Comparison of ENCODE assay signal across 8 cellular contexts in the genomic region with DNA sequence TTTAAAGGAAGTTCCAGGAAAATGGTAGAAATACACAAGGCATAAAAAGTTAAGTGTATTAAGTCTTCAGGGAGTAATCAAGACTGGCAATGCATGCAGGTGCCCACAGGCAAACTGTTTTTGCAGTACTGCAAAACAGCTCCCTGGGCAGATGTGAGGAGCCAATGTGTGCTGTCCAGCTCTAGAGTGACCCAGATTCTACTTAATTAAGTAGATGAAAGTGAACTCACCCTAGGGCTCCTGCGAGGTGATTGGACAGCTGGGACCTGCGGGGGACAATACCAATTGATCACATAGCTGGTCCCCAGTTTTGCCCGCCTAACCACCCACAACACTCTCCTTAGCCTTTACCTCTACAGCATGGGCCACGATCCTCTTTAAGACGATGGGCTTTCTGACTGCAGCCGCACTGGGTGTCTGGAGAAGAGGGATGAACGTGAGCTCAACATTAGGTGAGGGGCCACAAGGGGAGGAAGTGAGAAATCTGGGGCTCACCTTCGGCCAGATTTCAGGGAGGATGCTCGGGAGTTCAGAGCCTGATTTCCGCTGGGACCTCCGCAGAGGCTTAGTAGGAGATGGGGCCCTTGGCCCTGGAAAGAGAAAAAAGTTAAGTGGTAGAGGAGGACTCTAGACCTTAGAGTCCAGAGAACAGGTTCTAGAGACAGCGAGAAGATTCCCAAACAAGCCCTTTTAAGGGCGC. TPM values are rescaled to one million over a fixed set of nuclear protein-coding genes. Genes with fewer than 3 reads are reported as not detected.
DNase-seq lines count a peak whose midpoint lies in the region; ATAC-seq, FAIRE-seq and TF ChIP-seq lines count a peak whose summit lies in the region.

No MANE protein-coding gene starts in this region.

- peaks cover 9% of the 10 kb centered on the region for H3K4me1 Mint-ChIP-seq in astrocyte (ENCODE audit: low read depth, unreplicated experiment)

- 1 to 4% methylated on average over 6 to 7 of the region's 13 CpGs for WGBS in mesodermal cell (ENCODE audit: insufficient coverage in 2 of 2), 2 experiments

- ATAC-seq in GM19324 (IDR thresholded peaks at IDR 0.05; ENCODE audit: low FRiP score, unreplicated experiment) (peak; percentile 9), HG03175 (IDR thresholded peaks at IDR 0.05; ENCODE audit: unreplicated experiment) (peak; percentile 3)

- TF ChIP-seq CTCF in astrocyte (IDR thresholded peaks at IDR 0.05; ENCODE audit: insufficient read depth, low read depth, low read length), result no peak

- peak overlapping the region; percentile 96 for H3K4me3 Mint-ChIP-seq in astrocyte (ENCODE audit: unreplicated experiment)

- H3K4me1 ChIP-seq in astrocyte (ENCODE audit: insufficient read depth, low read length), result peaks cover 15% of the 10 kb centered on the region
- peaks cover 17% of the 10 kb centered on the region for H3K4me1 ChIP-seq in mesodermal cell (ENCODE audit: control insufficient read depth, insufficient read depth, low read length, poor library complexity, severe bottlenecking)

- H3K27me3 ChIP-seq in astrocyte (ENCODE audit: insufficient read depth, low read length), result no peaks in the 10 kb centered on the region

- DNase-seq in astrocyte (ENCODE audit: low read depth), result no peak
- no peak for DNase-seq in T-helper 9 cell
- no peak for DNase-seq in OCI-M2 (lab: John Stamatoyannopoulos, UW; ENCODE audit: unreplicated experiment)
- DNase-seq in germinal center (ENCODE audit: low spot score), result no peak
- DNase-seq in NCI-H510A (lab: John Stamatoyannopoulos, UW), result no peak

- H3K36me3 ChIP-seq in astrocyte (ENCODE audit: insufficient read depth, low read length), result peaks cover 13% of the 10 kb centered on the region
- peaks cover 74% of the 10 kb centered on the region for H3K36me3 ChIP-seq in mesodermal cell (ENCODE audit: control insufficient read depth, insufficient read depth, low read length)

- peaks cover 4% of the 10 kb centered on the region for H4K20me1 ChIP-seq in astrocyte (ENCODE audit: insufficient read depth, low read length)

- H3K9me3 ChIP-seq in astrocyte (ENCODE audit: insufficient read depth, low read depth, low read length) (no peaks in the 10 kb centered on the region), mesodermal cell (ENCODE audit: control insufficient read depth, low read length) (no peaks in the 10 kb centered on the region)

- H3K9me3 Mint-ChIP-seq in astrocyte (ENCODE audit: unreplicated experiment), result no peaks in the 10 kb centered on the region

- peak overlapping the region; percentile 98 for H3K27ac ChIP-seq in astrocyte (ENCODE audit: low read depth, low read length)
- peak overlapping the region; percentile 98 for H3K27ac ChIP-seq in mesodermal cell (ENCODE audit: low read depth, low read length, severe bottlenecking)

- H2AFZ ChIP-seq in astrocyte (ENCODE audit: low read depth, low read length), result peak overlapping the region; percentile 86

- FAIRE-seq in astrocyte (lab: Jason Lieb, UNC), result no peak

- peak overlapping the region; percentile 99 for H3K27ac Mint-ChIP-seq in astrocyte (ENCODE audit: unreplicated experiment)

- H3K4me2 ChIP-seq in astrocyte (ENCODE audit: low read length), result peak overlapping the region; percentile 95

- peaks cover 69% of the 10 kb centered on the region for H3K79me2 ChIP-seq in astrocyte (ENCODE audit: insufficient read depth, low read length)

- H3K9ac ChIP-seq in astrocyte (ENCODE audit: low read length), result peak overlapping the region; percentile 99

- peak overlapping the region; percentile 98 for H3K4me3 ChIP-seq in astrocyte (ENCODE audit: insufficient read depth, low read depth, low read length)
- H3K4me3 ChIP-seq in mesodermal cell (ENCODE audit: extremely low read depth, insufficient read depth, low read length, poor library complexity, severe bottlenecking), result peak overlapping the region; percentile 85

- peaks cover 4% of the 10 kb centered on the region for H3K36me3 Mint-ChIP-seq in astrocyte (ENCODE audit: low read depth, unreplicated experiment)

- H3K27me3 Mint-ChIP-seq in astrocyte (ENCODE audit: low read depth, unreplicated experiment), result no peaks in the 10 kb centered on the region

RNA-seq across cellular contexts. Expression of a gene that starts 0.6 kb away (rescaled TPM):
- 6.0 and 6.3 TPM in 2 replicates for total RNA-seq in astrocyte
- polyA plus RNA-seq in mesodermal cell (2013, experiment 1 of 2), result 29.9 TPM
- polyA plus RNA-seq in mesodermal cell (2013, experiment 2 of 2), result 26.2 TPM

RNA-seq across cellular contexts. Expression of a gene that starts 0.7 kb away (rescaled TPM):
- total RNA-seq in astrocyte, result 37.9 and 46.3 TPM in 2 replicates
- 56.8 TPM for polyA plus RNA-seq in mesodermal cell (2013, experiment 1 of 2)
- 45.2 TPM for polyA plus RNA-seq in mesodermal cell (2013, experiment 2 of 2)

RNA-seq across cellular contexts. Expression of a gene that starts 12.7 kb away (rescaled TPM):
- total RNA-seq in astrocyte, result 40.0 and 41.4 TPM in 2 replicates
- polyA plus RNA-seq in mesodermal cell (2013, experiment 1 of 2), result 63.4 TPM
- 52.9 TPM for polyA plus RNA-seq in mesodermal cell (2013, experiment 2 of 2)

RNA-seq across cellular contexts. Expression of a gene that starts 24.9 kb away (rescaled TPM):
- total RNA-seq in astrocyte, result not detected in 2 replicates
- polyA plus RNA-seq in mesodermal cell (2013, experiment 1 of 2), result 0.41 TPM
- polyA plus RNA-seq in mesodermal cell (2013, experiment 2 of 2), result not detected

RNA-seq across cellular contexts. Expression of a gene that starts 28.4 kb away (rescaled TPM):
- total RNA-seq in astrocyte, result 18.0 and 23.9 TPM in 2 replicates
- polyA plus RNA-seq in mesodermal cell (2013, experiment 1 of 2), result 40.0 TPM
- 40.8 TPM for polyA plus RNA-seq in mesodermal cell (2013, experiment 2 of 2)
